12 cellular contexts compared by ENCODE assay signal in the genomic region with DNA sequence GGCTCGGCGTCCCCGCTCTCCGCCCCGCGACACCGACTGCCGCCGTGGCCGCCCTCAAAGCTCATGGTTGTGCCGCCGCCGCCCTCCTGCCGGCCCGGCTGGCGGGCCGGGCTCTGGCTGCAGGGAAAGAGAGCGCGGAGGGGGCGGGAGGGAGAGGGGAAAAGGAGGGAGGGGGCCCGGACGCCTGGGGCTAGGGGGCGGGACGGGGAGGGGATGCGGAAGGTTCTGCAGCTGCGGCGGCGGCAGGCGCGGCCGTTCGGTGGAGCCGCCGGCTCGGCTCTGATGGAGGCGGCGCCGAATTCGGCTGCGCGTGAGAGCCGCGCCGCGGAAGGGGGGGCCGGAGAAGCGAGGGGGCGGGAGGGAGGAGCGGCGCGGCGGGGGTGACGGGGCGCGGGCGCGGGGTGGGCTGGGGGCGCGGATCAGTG. TPM values are rescaled to one million over a fixed set of nuclear protein-coding genes. Genes with fewer than 3 reads are reported as not detected.
DNase-seq lines count a peak whose midpoint lies in the region; ATAC-seq and TF ChIP-seq lines count a peak whose summit lies in the region.
"Had no signal": no experiment of that assay in that cellular context is flagged by ENCODE, and none has a peak within 500 bp of the region (broad histone marks: within the 10 kb centered on the region; RNA-seq: fewer than 3 reads in every experiment).

A gene with protein sequence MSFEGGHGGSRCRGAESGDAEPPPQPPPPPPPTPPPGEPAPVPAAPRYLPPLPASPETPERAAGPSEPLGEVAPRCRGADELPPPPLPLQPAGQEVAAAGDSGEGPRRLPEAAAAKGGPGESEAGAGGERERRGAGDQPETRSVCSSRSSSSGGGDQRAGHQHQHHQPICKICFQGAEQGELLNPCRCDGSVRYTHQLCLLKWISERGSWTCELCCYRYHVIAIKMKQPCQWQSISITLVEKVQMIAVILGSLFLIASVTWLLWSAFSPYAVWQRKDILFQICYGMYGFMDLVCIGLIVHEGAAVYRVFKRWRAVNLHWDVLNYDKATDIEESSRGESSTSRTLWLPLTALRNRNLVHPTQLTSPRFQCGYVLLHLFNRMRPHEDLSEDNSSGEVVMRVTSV (minus strand): TSS at position 281 of the 425 bp plus-strand sequence. CDS start 216 bp downstream, at position 65.

- in situ Hi-C loops in astrocyte of the cerebellum (cut with HindIII; ENCODE audit: low sequenced_read_pairs) = no loop called here

- H3K4me3 ChIP-seq in astrocyte of the cerebellum (ENCODE audit: low read depth, low read length) (peak within 1 kb of the TSS; percentile 15), kidney epithelial cell (ENCODE audit: low read depth, low read length) (peak within 1 kb of the TSS; percentile 10)
- H3K4me3 ChIP-seq: MG63, ovary had no signal

- DNase-seq in stimulated activated naive CD8-positive, alpha-beta T cell treated with anti-CD3 and anti-CD28 coated beads, Interleukin-15, amount 100 ng/mL, for 72 hours = no peak
- DNase-seq in stimulated activated naive CD8-positive, alpha-beta T cell treated with anti-CD3 and anti-CD28 coated beads, Interleukin-15, Interleukin-2, amounts not matched to agents 100 U/mL and 50 U/mL, for 24 hours = no peak
- DNase-seq in astrocyte of the cerebellum (ENCODE audit: low read depth) (no peak), kidney epithelial cell (ENCODE audit: low read depth) (no peak), UCSD-AML1 (lab: John Stamatoyannopoulos, UW; ENCODE audit: unreplicated experiment) (no peak), GOT3 (lab: John Stamatoyannopoulos, UW) (no peak), DMS79 (lab: John Stamatoyannopoulos, UW) (no peak)
- DNase-seq: activated effector memory CD4-positive, alpha-beta T cell treated with Interleukin-2 at 50 U/mL for 16 hours had no signal

- peaks cover 5% of the 10 kb centered on the region for H3K4me1 Mint-ChIP-seq in stimulated activated naive CD8-positive, alpha-beta T cell treated with anti-CD3 and anti-CD28 coated beads, Interleukin-15, amount 100 ng/mL, for 72 hours

- TF ChIP-seq CTCF in astrocyte of the cerebellum (IDR thresholded peaks at IDR 0.05; ENCODE audit: low read depth, low read length, missing control alignments) = no peak
- no peak for TF ChIP-seq CTCF in kidney epithelial cell (IDR thresholded peaks at IDR 0.05; ENCODE audit: insufficient read depth, low read length, poor library complexity, severe bottlenecking)

- H3K36me3 ChIP-seq in kidney epithelial cell (ENCODE audit: control insufficient read depth, insufficient read depth, low read length) = no peaks in the 10 kb centered on the region
- H3K36me3 ChIP-seq: MG63, ovary had no signal

- peak within 1 kb of the TSS; percentile 30 to 50 for H3K4me3 Mint-ChIP-seq in stimulated activated naive CD8-positive, alpha-beta T cell treated with anti-CD3 and anti-CD28 coated beads, Interleukin-15, amount 100 ng/mL, for 72 hours

- H3K9me3 Mint-ChIP-seq in stimulated activated naive CD8-positive, alpha-beta T cell treated with anti-CD3 and anti-CD28 coated beads, Interleukin-15, amount 100 ng/mL, for 72 hours = peaks cover 3 to 15% of the 10 kb centered on the region in 2 donors

- H3K27me3 Mint-ChIP-seq in stimulated activated naive CD8-positive, alpha-beta T cell treated with anti-CD3 and anti-CD28 coated beads, Interleukin-15, amount 100 ng/mL, for 72 hours = peaks cover 51% of the 10 kb centered on the region

- H3K27me3 ChIP-seq in kidney epithelial cell (ENCODE audit: control insufficient read depth, insufficient read depth, low read length) = peaks cover 20% of the 10 kb centered on the region
- H3K27me3 ChIP-seq: ovary had no signal

- peak within 1 kb of the TSS in 1 of 2 donors; percentile 87 for H3K27ac Mint-ChIP-seq in stimulated activated naive CD8-positive, alpha-beta T cell treated with anti-CD3 and anti-CD28 coated beads, Interleukin-15, amount 100 ng/mL, for 72 hours

- ATAC-seq in stimulated activated naive CD8-positive, alpha-beta T cell treated with anti-CD3 and anti-CD28 coated beads, Interleukin-15, amount 100 ng/mL, for 72 hours = no peak
- ATAC-seq in stimulated activated naive CD8-positive, alpha-beta T cell treated with anti-CD3 and anti-CD28 coated beads, Interleukin-15, Interleukin-2, amounts not matched to agents 100 U/mL and 50 U/mL, for 24 hours = no peak
- no peak for ATAC-seq in HG03139 (IDR thresholded peaks at IDR 0.05; ENCODE audit: unreplicated experiment)

RNA-seq across cellular contexts. Expression of the gene that starts here (rescaled TPM):
- total RNA-seq in kidney epithelial cell = 0.96 TPM in 1 of 2 replicates, not detected in the other
- total RNA-seq: T-helper 1 cell treated with Interleukin-12 subunit alpha and Interleukin-12 subunit beta and Interleukin-4 antibody, amounts not matched to agents 30 ng/mL and 1 ng/mL, for 36 hours had no signal
